Comparison of ENCODE assay signal across 8 cellular contexts in the genomic region with DNA sequence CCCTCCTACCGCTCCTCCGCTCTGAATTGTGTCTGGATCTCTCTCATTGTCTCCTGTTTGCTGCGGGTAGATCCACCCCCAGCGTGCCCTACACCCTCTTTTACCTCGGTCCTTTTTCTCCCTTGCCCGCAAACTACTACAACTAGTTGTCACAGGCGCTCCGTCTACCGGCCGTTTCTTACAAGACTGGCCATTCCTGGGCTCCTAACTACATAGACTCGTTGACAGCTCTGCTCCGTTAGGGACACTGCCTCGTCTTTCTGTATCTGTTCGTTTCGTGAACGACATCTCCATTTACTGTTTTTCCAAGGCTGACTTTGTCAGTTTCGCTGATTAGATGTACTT.
DNase-seq lines count a peak whose midpoint lies in the region; ATAC-seq and TF ChIP-seq lines count a peak whose summit lies in the region.

No MANE protein-coding gene starts in this region.

- H3K9ac ChIP-seq in SU-DHL-6 (ENCODE audit: low read length): peak overlapping the region; percentile 80

- no peaks in the 10 kb centered on the region for H3F3A ChIP-seq in SU-DHL-6 (ENCODE audit: insufficient read depth)

- no peak overlapping the region for H3K27ac ChIP-seq in SU-DHL-6 (ENCODE audit: low read depth, low read length)

- ATAC-seq in GM19438 (IDR thresholded peaks at IDR 0.05; ENCODE audit: low read depth, unreplicated experiment) (peak; percentile 52), HG03469 (IDR thresholded peaks at IDR 0.05; ENCODE audit: unreplicated experiment) (peak; percentile 30)

- peaks cover 19% of the 10 kb centered on the region; the same call in 1 of the 2 replicates for H3K79me2 ChIP-seq in SU-DHL-6 (ENCODE audit: insufficient read depth, low read length)

- peak overlapping the region; percentile 83 for H3K4me2 ChIP-seq in SU-DHL-6 (ENCODE audit: low read depth, low read length, poor library complexity, severe bottlenecking)

- no peaks in the 10 kb centered on the region for H3K9me3 ChIP-seq in SU-DHL-6 (ENCODE audit: insufficient read depth, low read length)

- no peaks in the 10 kb centered on the region for H3K9me2 ChIP-seq in SU-DHL-6 (replicated peaks; ENCODE audit: insufficient read depth, low read length)

- peak overlapping the region; percentile 90 for H3K4me3 ChIP-seq in SU-DHL-6 (ENCODE audit: insufficient read depth, low read length, poor library complexity, severe bottlenecking)

- DNase-seq in DMS 273 treated with DMSO at 0.1 percent for 48 hours (lab: John Stamatoyannopoulos, UW): peak; percentile 2
- peak; percentile 69 for DNase-seq in cerebellar cortex (ENCODE audit: low spot score)
- DNase-seq in kidney glomerular epithelial cell (lab: John Stamatoyannopoulos, UW): peak; percentile 26
- peak; percentile 37 for DNase-seq in stimulated activated CD4-positive, alpha-beta T cell treated with anti-CD3 and anti-CD28 coated beads, Interleukin-15, amount 100 ng/mL, for 24 hours
- no peak for DNase-seq in GDM1 (lab: John Stamatoyannopoulos, UW)

- no peaks in the 10 kb centered on the region for H3K27me3 ChIP-seq in SU-DHL-6 (ENCODE audit: low read length)

- peak overlapping the region; percentile 47 for H2AFZ ChIP-seq in SU-DHL-6 (ENCODE audit: low read depth, low read length, severe bottlenecking)

- H4K20me1 ChIP-seq in SU-DHL-6 (ENCODE audit: low read depth, low read length): no peaks in the 10 kb centered on the region

- no peaks in the 10 kb centered on the region for H3K36me3 ChIP-seq in SU-DHL-6 (ENCODE audit: low read length)

- TF ChIP-seq CTCF in SU-DHL-6 (IDR thresholded peaks at IDR 0.05; ENCODE audit: insufficient read depth, low read length, poor library complexity, severe bottlenecking): no peak
